Comparison of ENCODE assay signal across 2 cellular contexts in genomic region chr15:41550066-41550805, GRCh38.
TF ChIP-seq lines count a peak whose summit lies in the region.

No MANE protein-coding gene starts in this region.

TF ChIP-seq in HepG2, 621 proteins besides CTCF, POLR2A, EP300 and RAD21:
- TF ChIP-seq ZNF770 (CRISPR knock-in tag; IDR thresholded peaks at IDR 0.05) (peak; percentile 95), CEBPG (CRISPR knock-in tag; IDR thresholded peaks at IDR 0.05) (peak; percentile 69), ATF7 (IDR thresholded peaks at IDR 0.05) (peak; percentile 47), ATF7 (CRISPR knock-in tag; IDR thresholded peaks at IDR 0.05) (no peak), HOMEZ (CRISPR knock-in tag; IDR thresholded peaks at IDR 0.05; ENCODE audit: low read depth) (no peak), SNRNP70 (IDR thresholded peaks at IDR 0.05; ENCODE audit: low read depth, low read length) (no peak), CEBPB (IDR thresholded peaks at IDR 0.05; ENCODE audit: borderline replicate concordance, low read depth, low read length) (peak; percentile 58; the same call in 1 of the 2 replicates), ZKSCAN1 (IDR thresholded peaks at IDR 0.05; ENCODE audit: low read length) (peak; percentile 78), ZNF362 (CRISPR knock-in tag; IDR thresholded peaks at IDR 0.05; ENCODE audit: borderline replicate concordance) (0 out of 2 replicates have a peak, but pooled peaks have one; percentile 35), ZMYM3 (CRISPR knock-in tag; IDR thresholded peaks at IDR 0.05) (0 out of 2 replicates have a peak, but pooled peaks have one; percentile 35), SRSF9 (IDR thresholded peaks at IDR 0.05; ENCODE audit: borderline replicate concordance, insufficient read depth, low read depth, low read length, poor library complexity, severe bottlenecking) (no peak), FLYWCH1 (CRISPR knock-in tag; IDR thresholded peaks at IDR 0.05) (no peak), ARID5B (CRISPR knock-in tag; IDR thresholded peaks at IDR 0.05) (0 out of 2 replicates have a peak, but pooled peaks have one; percentile 7)
TF ChIP-seq in HepG2: peak in this region for 8.

TF ChIP-seq in Ishikawa, 13 proteins besides CTCF, POLR2A, EP300 and RAD21:
- TF ChIP-seq TAF1 (IDR thresholded peaks at IDR 0.05; ENCODE audit: low read depth), result no peak
- TF ChIP-seq CEBPB (IDR thresholded peaks at IDR 0.05), result peak; percentile 58
